In the genomic region with DNA sequence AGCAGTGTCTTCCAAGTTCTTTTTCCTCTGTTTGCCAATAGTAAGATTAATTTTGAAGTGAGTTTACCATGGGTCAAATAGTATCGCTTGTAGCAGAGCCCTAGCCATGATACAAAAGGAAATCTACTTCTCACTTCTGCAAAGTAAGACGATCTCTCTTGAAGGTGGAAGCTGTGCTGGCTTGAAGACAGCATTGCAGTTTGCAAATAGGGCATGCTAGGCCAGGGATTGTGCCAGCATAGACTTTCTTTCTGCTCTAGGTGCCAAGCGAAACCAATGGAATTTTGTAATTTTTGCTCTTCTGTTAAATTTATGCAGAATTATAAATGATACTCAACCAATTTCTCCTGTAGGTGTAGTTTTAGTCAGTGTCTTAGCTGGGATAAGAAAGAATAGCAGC, we compare ENCODE assay signal across 5 cellular contexts.
"Had no signal": no experiment of that assay in that cellular context is flagged by ENCODE, and none has a peak within 500 bp of the region (broad histone marks: within the 10 kb centered on the region; RNA-seq: fewer than 3 reads in every experiment).

No MANE protein-coding gene starts in this region.

- ATAC-seq: GM23338, K562 had no signal

- DNase-seq: H9, HCEC 1CT, IMR-90 had no signal
